Comparison of ENCODE assay signal across 1 cellular context in genomic region chr1:91400133-91400725, GRCh38.
TF ChIP-seq lines count a peak whose summit lies in the region.

No MANE protein-coding gene starts in this region.

TF ChIP-seq in WTC11, 78 proteins besides CTCF, POLR2A, EP300 and RAD21 (continued from another document):
- TF ChIP-seq AR (CRISPR knock-in tag; IDR thresholded peaks at IDR 0.05) (no peak), PREB (CRISPR knock-in tag; IDR thresholded peaks at IDR 0.05; ENCODE audit: borderline replicate concordance) (no peak), E2F5 (CRISPR knock-in tag; IDR thresholded peaks at IDR 0.05) (no peak), ZBTB43 (CRISPR knock-in tag; IDR thresholded peaks at IDR 0.05) (no peak), KAT7 (CRISPR knock-in tag; IDR thresholded peaks at IDR 0.05; ENCODE audit: borderline replicate concordance) (no peak), NFATC4 (CRISPR knock-in tag; IDR thresholded peaks at IDR 0.05) (no peak), PRDM15 (CRISPR knock-in tag; IDR thresholded peaks at IDR 0.05) (no peak), ZNF219 (CRISPR knock-in tag; IDR thresholded peaks at IDR 0.05; ENCODE audit: borderline replicate concordance) (no peak), FOXP4 (CRISPR knock-in tag; IDR thresholded peaks at IDR 0.05) (no peak), E2F4 (CRISPR knock-in tag; IDR thresholded peaks at IDR 0.05; ENCODE audit: borderline replicate concordance, low read depth) (no peak), ESRRA (CRISPR knock-in tag; IDR thresholded peaks at IDR 0.05; ENCODE audit: borderline replicate concordance) (no peak), CDX4 (CRISPR knock-in tag; IDR thresholded peaks at IDR 0.05; ENCODE audit: borderline replicate concordance) (no peak), ZNF121 (CRISPR knock-in tag; IDR thresholded peaks at IDR 0.05) (no peak)
TF ChIP-seq in WTC11: peak in this region for 0.
